17 cellular contexts compared by ENCODE assay signal in the genomic region with DNA sequence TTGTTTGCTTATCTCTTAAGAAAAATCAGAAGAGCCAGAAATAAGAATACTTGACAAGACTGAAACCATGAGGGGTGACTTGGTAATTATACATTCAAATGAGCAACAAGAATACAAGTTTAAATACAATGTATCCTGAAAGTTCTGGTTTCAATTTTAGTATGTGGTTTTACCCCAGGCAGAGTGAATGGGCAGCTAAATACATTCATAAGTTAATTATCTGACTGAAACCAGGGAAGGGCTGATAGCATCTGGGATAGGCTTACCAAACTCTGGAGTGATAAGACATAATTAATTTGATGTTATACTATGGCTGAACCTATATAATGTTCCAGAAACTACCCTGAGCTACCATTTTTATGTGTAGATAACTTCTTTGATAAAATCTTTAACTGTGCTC.
"Had no signal": no experiment of that assay in that cellular context is flagged by ENCODE, and none has a peak within 500 bp of the region (broad histone marks: within the 10 kb centered on the region; RNA-seq: fewer than 3 reads in every experiment).

No MANE protein-coding gene starts in this region.

- H3K9me3 Mint-ChIP-seq: activated naive CD4-positive, alpha-beta T cell treated with anti-CD3 and anti-CD28 coated beads, Interleukin-2, amount 50 U/mL, for 24 hours; memory B cell had no signal

- ATAC-seq: esophagus mucosa; gastroesophageal sphincter; heart right ventricle; stimulated activated naive CD8-positive, alpha-beta T cell treated with anti-CD3 and anti-CD28 coated beads, Interleukin-15, Interleukin-2, amounts not matched to agents 100 U/mL and 50 U/mL, for 24 hours had no signal

- DNase-seq: activated CD4-positive, alpha-beta T cell treated with anti-CD3 and anti-CD28 coated beads, Interleukin-2, amount 10 ng/mL, durations not matched to agents 24 days and 14 days; activated CD8-positive, alpha-beta memory T cell treated with anti-CD3 and anti-CD28 coated beads, Interleukin-2, amount 50 U/mL, for 4 hours; activated gamma-delta T cell; activated T-cell treated with anti-CD3 and anti-CD28 coated beads, Interleukin-2, amount 50 U/mL, for 48 hours; effector CD4-positive, alpha-beta T cell; heart right ventricle; kidney glomerular epithelial cell; stimulated activated CD4-positive, alpha-beta T cell treated with anti-CD3 and anti-CD28 coated beads, Interleukin-12 subunit alpha, Interleukin-12 subunit beta, amount 100 ng/mL, for 4 hours; stimulated activated CD4-positive, alpha-beta T cell treated with anti-CD3 and anti-CD28 coated beads, Interleukin-1b, Interleukin-23, amount 100 ng/mL, for 48 hours; stimulated activated CD8-positive, alpha-beta memory T cell treated with anti-CD3 and anti-CD28 coated beads, Interleukin-4, amount 100 ng/mL, for 48 hours; stimulated activated naive CD8-positive, alpha-beta T cell treated with anti-CD3 and anti-CD28 coated beads, Interleukin-15, Interleukin-2, amounts not matched to agents 100 U/mL and 50 U/mL, for 24 hours had no signal

- H3K4me3 Mint-ChIP-seq: activated CD4-positive, alpha-beta T cell treated with anti-CD3 and anti-CD28 coated beads, Interleukin-2, amount 10 ng/mL, durations not matched to agents 24 days and 14 days; activated naive CD4-positive, alpha-beta T cell treated with anti-CD3 and anti-CD28 coated beads, Interleukin-2, amount 50 U/mL, for 24 hours; memory B cell; neural crest cell had no signal

- H3K27me3 Mint-ChIP-seq: activated CD4-positive, alpha-beta T cell treated with anti-CD3 and anti-CD28 coated beads, Interleukin-2, amount 10 ng/mL, durations not matched to agents 24 days and 14 days; activated naive CD4-positive, alpha-beta T cell treated with anti-CD3 and anti-CD28 coated beads, Interleukin-2, amount 50 U/mL, for 24 hours; memory B cell; progenitor cell of endocrine pancreas had no signal

- H3K27ac Mint-ChIP-seq: activated CD4-positive, alpha-beta T cell treated with anti-CD3 and anti-CD28 coated beads, Interleukin-2, amount 10 ng/mL, durations not matched to agents 24 days and 14 days; activated naive CD4-positive, alpha-beta T cell treated with anti-CD3 and anti-CD28 coated beads, Interleukin-2, amount 50 U/mL, for 24 hours; memory B cell; progenitor cell of endocrine pancreas had no signal
